Comparison of ENCODE assay signal across 18 cellular contexts in the genomic region with DNA sequence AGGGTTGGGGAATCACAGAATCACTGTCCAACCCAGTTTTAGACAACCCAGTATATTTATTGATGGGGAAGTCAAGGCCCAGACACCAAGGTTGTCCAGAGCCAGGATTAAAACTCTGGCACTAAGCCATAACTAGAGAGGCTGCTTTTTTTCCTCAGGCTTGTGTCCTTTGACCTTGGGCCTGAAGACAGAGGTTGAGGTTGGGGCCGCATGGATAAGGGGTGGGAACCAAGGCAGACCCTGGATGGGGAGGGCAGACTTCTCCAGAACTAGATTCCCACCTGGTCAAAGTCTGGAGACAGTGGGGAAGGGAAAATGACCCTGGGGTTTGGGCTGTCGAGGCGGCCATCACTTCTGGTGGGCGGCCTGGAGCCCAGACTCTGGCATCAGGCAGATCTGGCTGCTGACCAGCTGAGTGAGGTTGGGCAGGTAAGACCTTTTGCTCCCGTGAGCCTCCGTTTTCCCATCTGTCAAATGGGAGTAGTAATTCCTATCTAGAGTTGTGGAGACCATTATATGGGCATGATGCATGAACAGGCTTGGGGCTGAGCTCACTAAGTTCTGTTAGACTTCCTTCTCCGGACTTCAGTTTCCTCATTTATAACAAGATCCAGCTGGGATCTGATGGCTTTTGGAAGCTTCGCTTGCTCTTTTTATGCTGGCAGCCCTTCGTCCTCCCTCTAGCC. TPM values are rescaled to one million over a fixed set of nuclear protein-coding genes. Genes with fewer than 3 reads are reported as not detected.
A peak's percentile ranks its signal among the peaks of the same experiment; 100 is the strongest.
DNase-seq lines count a peak whose midpoint lies in the region; ATAC-seq, FAIRE-seq and TF ChIP-seq lines count a peak whose summit lies in the region.
"Had no signal": no experiment of that assay in that cellular context is flagged by ENCODE, and none has a peak within 500 bp of the region (broad histone marks: within the 10 kb centered on the region; RNA-seq: fewer than 3 reads in every experiment).

No MANE protein-coding gene starts in this region.

- ATAC-seq in A549 (no peak), gastroesophageal sphincter (no peak), GM18909 (IDR thresholded peaks at IDR 0.05; ENCODE audit: poor library complexity, unreplicated experiment) (no peak)
- ATAC-seq in stimulated activated memory B cell treated with anti-CD40 and anti-IgM and Interleukin-4, amounts not matched to agents 10 μg/mL and 1 μg/mL and 100 μg/mL, for 72 hours, result no peak
- ATAC-seq: naive thymus-derived CD4-positive, alpha-beta T cell had no signal

- H3K9me3 Mint-ChIP-seq in stimulated activated memory B cell treated with anti-CD40 and anti-IgM and Interleukin-4, amounts not matched to agents 10 μg/mL and 1 μg/mL and 100 μg/mL, for 72 hours, result no peaks in the 10 kb centered on the region
- H3K9me3 Mint-ChIP-seq: activated B cell treated with CpG ODN at 0.5 μM for 24 hours; activated naive CD4-positive, alpha-beta T cell treated with anti-CD3 and anti-CD28 coated beads, Interleukin-2, amount 10 ng/mL, durations not matched to agents 7 days and 5 days; naive thymus-derived CD4-positive, alpha-beta T cell had no signal

- TF ChIP-seq CTCF in A549 (IDR thresholded peaks at IDR 0.05) (no peak), gastroesophageal sphincter (IDR thresholded peaks at IDR 0.05) (no peak), osteoblast (IDR thresholded peaks at IDR 0.05; ENCODE audit: extremely low read depth, low read depth, low read length) (no peak)

- H3K36me3 Mint-ChIP-seq in stimulated activated memory B cell treated with anti-CD40 and anti-IgM and Interleukin-4, amounts not matched to agents 10 μg/mL and 1 μg/mL and 100 μg/mL, for 72 hours, result no peaks in the 10 kb centered on the region

- H3K27ac ChIP-seq in A549 (peak overlapping the region; percentile 71 to 90), gastroesophageal sphincter (peak overlapping the region in 3 of 4 donors; percentile 83 to 98 (median 96)), osteoblast (ENCODE audit: low read depth, low read length) (peak overlapping the region; percentile 24)

- H4K20me1 ChIP-seq in osteoblast (ENCODE audit: insufficient read depth, low read length), result peaks cover 35% of the 10 kb centered on the region

- 75% methylated on average over 9 of the region's 9 CpGs for WGBS in A549 (ENCODE audit: missing lambda C conversion rate)
- 44 to 46% methylated on average over 6 to 7 of the region's 9 CpGs for WGBS in gastroesophageal sphincter (ENCODE audit: low coverage in 1 of 2), 2 donors

- peak overlapping the region; percentile 62; the same call in 2 of the 3 replicates for H3K4me2 ChIP-seq in A549
- no peak overlapping the region for H3K4me2 ChIP-seq in osteoblast (ENCODE audit: insufficient read depth, low read length)

- DNase-seq in A549 (ENCODE audit: low read depth in 1 of 2, low spot score in 1 of 2) (peak in 1 of 2 experiments; percentile 71), SK-N-DZ (ENCODE audit: low spot score) (peak; percentile 41), osteoblast (ENCODE audit: insufficient read length, low spot score, missing footprints) (peak; percentile 78), dermis blood vessel endothelial cell (no peak)
- no peak for DNase-seq in stimulated activated CD4-positive, alpha-beta T cell treated with anti-CD3 and anti-CD28 coated beads, Interleukin-2, amount 100 ng/mL, for 48 hours
- DNase-seq: ACHN; activated B cell treated with CpG ODN at 0.5 μM for 24 hours; activated naive CD4-positive, alpha-beta T cell treated with anti-CD3 and anti-CD28 coated beads, Interleukin-2, amount 10 ng/mL, durations not matched to agents 7 days and 5 days; GF-D8; head of caudate nucleus; KG1; naive thymus-derived CD4-positive, alpha-beta T cell; NCI-H446; retina; stimulated activated CD4-positive, alpha-beta T cell treated with anti-CD3 and anti-CD28 coated beads, Interleukin-4, amount 100 ng/mL, for 1 hour had no signal

- no peaks in the 10 kb centered on the region for H3K79me2 ChIP-seq in osteoblast (ENCODE audit: insufficient read depth, low read length)

- no peak overlapping the region for H3K4me3 ChIP-seq in A549
- no peak overlapping the region for H3K4me3 ChIP-seq in gastroesophageal sphincter
- H3K4me3 ChIP-seq in osteoblast (ENCODE audit: insufficient read depth, low read length), result no peak overlapping the region

- H3K9me3 ChIP-seq in A549 (no peaks in the 10 kb centered on the region), gastroesophageal sphincter (no peaks in the 10 kb centered on the region), osteoblast (ENCODE audit: low read depth, low read length) (no peaks in the 10 kb centered on the region)

- no peaks in the 10 kb centered on the region for H3K27me3 Mint-ChIP-seq in stimulated activated memory B cell treated with anti-CD40 and anti-IgM and Interleukin-4, amounts not matched to agents 10 μg/mL and 1 μg/mL and 100 μg/mL, for 72 hours
- H3K27me3 Mint-ChIP-seq: activated B cell treated with CpG ODN at 0.5 μM for 24 hours; naive thymus-derived CD4-positive, alpha-beta T cell had no signal

- FAIRE-seq in A549 (lab: Jason Lieb, UNC), result peak; percentile 28

- TF ChIP-seq RAD21 in A549 (conservative IDR thresholded peaks at IDR 0.05 in 1 of 2, IDR thresholded peaks at IDR 0.05 in 1 of 2), result no peak; a peak in 1 of 5 replicates

- no peak for TF ChIP-seq EP300 in A549 (IDR thresholded peaks at IDR 0.05)
- no peak for TF ChIP-seq EP300 in gastroesophageal sphincter (IDR thresholded peaks at IDR 0.05)

- CTCF ChIA-PET in A549 (lab: Yijun Ruan, JAX), result interaction anchor here (0.8 to 37.5 kb wide), 7 partner anchors 12 to 69 kb away, joined by 3 to 822 read pairs (median 25); a partner anchor contains a TSS

- H2AFZ ChIP-seq in osteoblast (ENCODE audit: low read length), result no peak overlapping the region

- H3K4me3 Mint-ChIP-seq in stimulated activated memory B cell treated with anti-CD40 and anti-IgM and Interleukin-4, amounts not matched to agents 10 μg/mL and 1 μg/mL and 100 μg/mL, for 72 hours, result no peak overlapping the region
- H3K4me3 Mint-ChIP-seq: activated B cell treated with CpG ODN at 0.5 μM for 24 hours; activated naive CD4-positive, alpha-beta T cell treated with anti-CD3 and anti-CD28 coated beads, Interleukin-2, amount 10 ng/mL, durations not matched to agents 7 days and 5 days; naive thymus-derived CD4-positive, alpha-beta T cell had no signal

- TF ChIP-seq POLR2A in A549 (IDR thresholded peaks at IDR 0.05; ENCODE audit: low read length) (no peak), gastroesophageal sphincter (IDR thresholded peaks at IDR 0.05) (peak in 1 of 2 donors; percentile 13)

- no peak overlapping the region for H3K27ac Mint-ChIP-seq in stimulated activated memory B cell treated with anti-CD40 and anti-IgM and Interleukin-4, amounts not matched to agents 10 μg/mL and 1 μg/mL and 100 μg/mL, for 72 hours
- H3K27ac Mint-ChIP-seq: activated B cell treated with CpG ODN at 0.5 μM for 24 hours; activated naive CD4-positive, alpha-beta T cell treated with anti-CD3 and anti-CD28 coated beads, Interleukin-2, amount 10 ng/mL, durations not matched to agents 7 days and 5 days had no signal

- no peaks in the 10 kb centered on the region for H3K4me1 Mint-ChIP-seq in stimulated activated memory B cell treated with anti-CD40 and anti-IgM and Interleukin-4, amounts not matched to agents 10 μg/mL and 1 μg/mL and 100 μg/mL, for 72 hours
- H3K4me1 Mint-ChIP-seq: activated B cell treated with CpG ODN at 0.5 μM for 24 hours; activated naive CD4-positive, alpha-beta T cell treated with anti-CD3 and anti-CD28 coated beads, Interleukin-2, amount 10 ng/mL, durations not matched to agents 7 days and 5 days had no signal

- H3K27me3 ChIP-seq in gastroesophageal sphincter (no peaks in the 10 kb centered on the region), osteoblast (ENCODE audit: insufficient read depth, low read length) (no peaks in the 10 kb centered on the region)

- H3K36me3 ChIP-seq in gastroesophageal sphincter, result peaks cover 0 to 17% of the 10 kb centered on the region in 2 donors
- H3K36me3 ChIP-seq in osteoblast (ENCODE audit: insufficient read depth, low read length), result peaks cover 39% of the 10 kb centered on the region

- POLR2A ChIA-PET in A549 (lab: Yijun Ruan, JAX), result interaction anchor here (0.9 to 4.4 kb wide), 10 partner anchors 11 to 99 kb away, joined by 3 to 36 read pairs (median 6); a partner anchor contains a TSS

- H3K4me1 ChIP-seq in A549 (peaks cover 79% of the 10 kb centered on the region), gastroesophageal sphincter (peaks cover 5 to 79% (median 65%) of the 10 kb centered on the region in 3 donors), osteoblast (ENCODE audit: insufficient read depth, low read length) (peaks cover 26% of the 10 kb centered on the region)

RNA-seq across cellular contexts. Expression of a gene that starts 17.9 kb away (rescaled TPM):
- polyA plus RNA-seq in A549 (2011; rRNA removed) (1,080 and 1,577 TPM in 2 replicates), A549 (2017; fragmentation: RNase III; extraction: RNeasy Plus Mini Kit Qiagen cat#74134 plus additional on column Dnase treatment) (1,501 to 1,941 TPM (median 1,829 TPM) in 3 replicates)
- 1,069 and 1,422 TPM in 2 replicates for polyA plus RNA-seq in A549 (2012; cell fraction: cytosol; rRNA removed)
- 982 and 1,044 TPM in 2 replicates for polyA plus RNA-seq in A549 (2012; cell fraction: nucleus; rRNA removed)
- polyA minus RNA-seq in A549 (2011; rRNA and poly(A)+ RNA removed), result 1,444 and 1,452 TPM in 2 replicates
- 21.3 and 26.0 TPM in 2 replicates for polyA plus RNA-seq in SK-N-DZ (2014; cell fraction: cytosol; rRNA removed)
- polyA plus RNA-seq in SK-N-DZ (2014; cell fraction: nucleus; rRNA removed), result 15.1 and 20.9 TPM in 2 replicates
- total RNA-seq in gastroesophageal sphincter (100 to 1,000 TPM; 209 to 428 (median 281) TPM), osteoblast (666 and 801 TPM in 2 replicates), dermis blood vessel endothelial cell (375 and 706 TPM in 2 replicates)

RNA-seq across cellular contexts. Expression of a gene that starts 40.2 kb away (rescaled TPM):
- 24.2 and 45.9 TPM in 2 replicates for polyA plus RNA-seq in A549 (2011; rRNA removed)
- polyA plus RNA-seq in A549 (2012; cell fraction: cytosol; rRNA removed), result 18.0 and 30.2 TPM in 2 replicates
- 83.8 and 125 TPM in 2 replicates for polyA plus RNA-seq in A549 (2012; cell fraction: nucleus; rRNA removed)
- 61.6 to 75.9 TPM (median 73.5 TPM) in 3 replicates for polyA plus RNA-seq in A549 (2017; fragmentation: RNase III; extraction: RNeasy Plus Mini Kit Qiagen cat#74134 plus additional on column Dnase treatment)
- polyA minus RNA-seq in A549 (2011; rRNA and poly(A)+ RNA removed), result 62.8 and 79.7 TPM in 2 replicates
- 0.09 TPM in 1 of 2 replicates, not detected in the other for polyA plus RNA-seq in SK-N-DZ (2014; cell fraction: cytosol; rRNA removed)
- not detected in 2 replicates for polyA plus RNA-seq in SK-N-DZ (2014; cell fraction: nucleus; rRNA removed)
- total RNA-seq in gastroesophageal sphincter, result 1 to 10 TPM in 1 of 4 donors, not detected in 3; 2.2 TPM
- under 0.01 and 0.29 TPM in 2 replicates for total RNA-seq in osteoblast
- total RNA-seq in dermis blood vessel endothelial cell, result not detected in 2 replicates
- polyA plus RNA-seq: naive thymus-derived CD4-positive, alpha-beta T cell had no signal

RNA-seq across cellular contexts. Expression of a gene that starts 43.5 kb away (rescaled TPM):
- polyA plus RNA-seq in A549 (2011; rRNA removed) (273 and 416 TPM in 2 replicates), A549 (2017; fragmentation: RNase III; extraction: RNeasy Plus Mini Kit Qiagen cat#74134 plus additional on column Dnase treatment) (210 to 241 TPM (median 226 TPM) in 3 replicates)
- polyA plus RNA-seq in A549 (2012; cell fraction: cytosol; rRNA removed), result 78.4 and 82.0 TPM in 2 replicates
- 75.2 and 121 TPM in 2 replicates for polyA plus RNA-seq in A549 (2012; cell fraction: nucleus; rRNA removed)
- polyA minus RNA-seq in A549 (2011; rRNA and poly(A)+ RNA removed), result 83.1 and 83.3 TPM in 2 replicates
- polyA plus RNA-seq in SK-N-DZ (2014; cell fraction: cytosol; rRNA removed), result 345 and 397 TPM in 2 replicates
- 344 and 450 TPM in 2 replicates for polyA plus RNA-seq in SK-N-DZ (2014; cell fraction: nucleus; rRNA removed)
- total RNA-seq in gastroesophageal sphincter (1 to 10 TPM in 1 of 4 donors, under 1 TPM in 3; 0.40 to 4.3 (median 0.79) TPM), osteoblast (14.5 and 15.9 TPM in 2 replicates), dermis blood vessel endothelial cell (39.3 and 152 TPM in 2 replicates)
- polyA plus RNA-seq: naive thymus-derived CD4-positive, alpha-beta T cell had no signal

Comparison
In these comparisons a context has a peak if more than half of its experiments do, and no peak if none do; other contexts are left out.
1. DNase-seq: peak in SK-N-DZ (single experiment) and osteoblast (single experiment); none in dermis blood vessel endothelial cell (single experiment) and stimulated activated CD4-positive, alpha-beta T cell treated with anti-CD3 and anti-CD28 coated beads, Interleukin-2, amount 100 ng/mL, for 48 hours (0 of 2).
2. H3K27ac ChIP-seq: peak in every context shown above with its lines; median percentile 96 in gastroesophageal sphincter; 80 in A549; 24 in osteoblast.